ENCODE assay signal across 9 cellular contexts in the genomic region with DNA sequence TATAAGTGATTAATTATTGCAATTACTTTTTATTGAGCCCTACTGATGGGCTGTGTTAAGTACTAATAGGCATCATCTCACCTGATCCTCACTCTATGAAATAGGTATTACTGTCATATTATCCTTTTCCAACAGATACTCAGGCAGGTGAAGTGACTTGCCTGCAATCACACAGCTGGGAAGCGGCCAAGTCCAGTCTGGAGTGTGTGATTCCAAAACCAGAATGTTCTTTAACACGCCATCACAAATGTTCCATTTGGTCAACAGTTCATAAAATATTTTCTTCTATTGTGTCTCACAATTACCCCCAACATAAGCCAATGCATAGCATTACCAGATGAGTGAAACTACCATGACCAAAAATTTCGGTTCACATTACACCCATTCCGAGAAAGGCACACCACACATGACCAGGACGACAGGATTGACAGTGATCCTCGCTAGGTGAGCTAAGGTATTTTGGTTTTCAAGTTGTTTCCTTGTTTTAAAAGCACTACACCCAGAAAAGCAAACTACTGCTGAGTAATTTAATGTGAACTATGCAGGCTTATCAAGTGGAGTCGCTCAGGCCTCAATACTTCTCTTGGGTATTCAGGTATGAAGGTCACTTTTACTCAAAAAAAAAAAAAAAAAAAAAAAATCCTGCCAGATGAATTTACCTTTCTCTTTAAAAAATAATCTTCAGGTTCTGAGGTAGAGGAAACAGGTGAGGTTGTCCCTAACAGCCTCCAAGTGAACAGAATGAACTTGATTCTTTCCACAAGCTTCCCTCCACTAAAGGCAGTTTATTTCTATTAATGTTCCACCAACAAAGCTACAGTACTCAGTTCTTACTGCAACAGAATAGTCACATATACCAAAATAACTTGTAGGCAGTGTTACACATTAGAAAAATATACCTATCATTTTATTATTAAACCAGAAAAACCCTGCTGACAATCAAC. TPM values are rescaled to one million over a fixed set of nuclear protein-coding genes. Genes with fewer than 3 reads are reported as not detected.
DNase-seq lines count a peak whose midpoint lies in the region; ATAC-seq, FAIRE-seq and TF ChIP-seq lines count a peak whose summit lies in the region.
"Had no signal": no experiment of that assay in that cellular context is flagged by ENCODE, and none has a peak within 500 bp of the region (broad histone marks: within the 10 kb centered on the region; RNA-seq: fewer than 3 reads in every experiment).

No MANE protein-coding gene starts in this region.

- H3K4me1 Mint-ChIP-seq in Calu3 (ENCODE audit: low read depth, unreplicated experiment): peaks cover 58% of the 10 kb centered on the region

- peaks cover 3% of the 10 kb centered on the region for H3K9me3 Mint-ChIP-seq in Calu3 (ENCODE audit: low read depth, unreplicated experiment)

- H3K27me3 ChIP-seq in SJCRH30: no peaks in the 10 kb centered on the region
- no peaks in the 10 kb centered on the region for H3K27me3 ChIP-seq in pancreas

- H3K27me3 Mint-ChIP-seq in Calu3 (ENCODE audit: unreplicated experiment): no peaks in the 10 kb centered on the region

- ATAC-seq in pancreas (peak; percentile 16 to 52 (median 44)), GM18517 (IDR thresholded peaks at IDR 0.05; ENCODE audit: unreplicated experiment) (no peak)

- TSS peak; percentile 16 for BruUV-seq in Calu3 (replicated peaks; lab: Mats Ljungman, UMichigan)

- H3K4me3 ChIP-seq in SJCRH30: peak overlapping the region; percentile 87
- peak overlapping the region; percentile 79 for H3K4me3 ChIP-seq in fibroblast of mammary gland (ENCODE audit: control insufficient read depth, low read depth, low read length)
- H3K4me3 ChIP-seq in pancreas: peak overlapping the region in 2 of 4 donors; percentile 68 to 76

- H3K36me3 ChIP-seq in SJCRH30 (no peaks in the 10 kb centered on the region; the same call in 1 of the 2 replicates), pancreas (no peaks in the 10 kb centered on the region)

- H3K4me1 ChIP-seq in SJCRH30 (peaks cover 36% of the 10 kb centered on the region), pancreas (peaks cover 44 to 60% (median 47%) of the 10 kb centered on the region in 3 donors)

- H3K36me3 Mint-ChIP-seq in Calu3 (ENCODE audit: insufficient read depth, unreplicated experiment): peaks cover 88% of the 10 kb centered on the region

- FAIRE-seq in pancreas (lab: Jason Lieb, UNC): no peak

- DNase-seq in Calu3: no peak
- DNase-seq in SJCRH30: no peak
- DNase-seq in fibroblast of mammary gland (ENCODE audit: low read depth): no peak
- peak in 1 of 6 donors; percentile 48 for DNase-seq in pancreas
- no peak for DNase-seq in NCI-H524 (lab: John Stamatoyannopoulos, UW)
- no peak for DNase-seq in NCI-H226
- no peak for DNase-seq in DMS53 treated with DMSO at 0.1 percent for 48 hours (lab: John Stamatoyannopoulos, UW; ENCODE audit: unreplicated experiment)
- DNase-seq: NCI-H1436 treated with DMSO at 0.1 percent for 48 hours had no signal

- H3K27ac Mint-ChIP-seq in Calu3 (ENCODE audit: unreplicated experiment): peak overlapping the region; percentile 98

- H3K4me3 Mint-ChIP-seq in Calu3 (ENCODE audit: low read depth, unreplicated experiment): peak overlapping the region; percentile 100

- 22 to 23% methylated on average over 7 of the region's 7 CpGs for WGBS in pancreas, 2 donors

- H3K27ac ChIP-seq in SJCRH30 (no peak overlapping the region), pancreas (peak overlapping the region; percentile 74 to 96 (median 80))

- no peak for TF ChIP-seq CTCF in Calu3 (IDR thresholded peaks at IDR 0.05; ENCODE audit: unreplicated experiment)
- TF ChIP-seq CTCF in fibroblast of mammary gland (conservative IDR thresholded peaks at IDR 0.05; ENCODE audit: control insufficient read depth, insufficient read depth, low read depth, low read length): no peak
- no peak for TF ChIP-seq CTCF in pancreas (IDR thresholded peaks at IDR 0.05)

- CTCF ChIA-PET in Calu3 (lab: Charles Lee): interaction anchor here (0.6 to 2.6 kb wide), 14 partner anchors 8 to 720 kb away, joined by 3 to 17 read pairs (median 6); no protein-coding TSS in a partner anchor

- intact Hi-C loops in Calu3 (cut with micrococcal nuclease; ENCODE audit: unreplicated experiment) (no loop called here), pancreas (cut with DNase I) (no loop called here)

- H3K9me3 ChIP-seq in SJCRH30 (replicated peaks) (no peaks in the 10 kb centered on the region), pancreas (no peaks in the 10 kb centered on the region)

RNA-seq across cellular contexts. Expression of gene VPS37B, which starts 2.4 kb away (rescaled TPM):
- 104 and 118 TPM in 2 replicates for total RNA-seq in Calu3 (2022)
- 33.2 and 34.2 TPM in 2 replicates for total RNA-seq in SJCRH30 (2014; rRNA removed; shearing (Covaris generic))
- total RNA-seq in pancreas: 10 to 100 TPM; 13.5 to 20.2 (median 17.3) TPM
- polyA plus RNA-seq in pancreas: 10 to 100 TPM; 27.4 to 30.1 TPM

RNA-seq across cellular contexts. Expression of gene HIP1R, which starts 58.2 kb away (rescaled TPM):
- 234 and 246 TPM in 2 replicates for total RNA-seq in Calu3 (2022)
- total RNA-seq in SJCRH30 (2014; rRNA removed; shearing (Covaris generic)): 6.5 and 9.8 TPM in 2 replicates
- 10 to 100 TPM; 41.0 to 96.3 (median 47.9) TPM for total RNA-seq in pancreas
- polyA plus RNA-seq in pancreas: 100 to 1,000 TPM; 158 to 206 TPM
